8 cellular contexts compared by ENCODE assay signal in genomic region chr17:17280613-17281549, GRCh38. TPM values are rescaled to one million over a fixed set of nuclear protein-coding genes. Genes with fewer than 3 reads are reported as not detected.
DNase-seq lines count a peak whose midpoint lies in the region; ATAC-seq and TF ChIP-seq lines count a peak whose summit lies in the region.

TSS of gene COPS3 (minus strand) at chr17:17281246. CDS start at chr17:17281186, 60 bp downstream.

- H2AFZ ChIP-seq in SK-N-SH (ENCODE audit: low read depth), result peak within 1 kb of the TSS; percentile 98

- under 1% methylated on average over 50 of the region's 80 CpGs for WGBS in SK-N-SH (ENCODE audit: low lambda C conversion rate)
- 0% methylated on average over 17 of the region's 80 CpGs for WGBS in suprapubic skin

- peaks cover 32% of the 10 kb centered on the region for H4K20me1 ChIP-seq in SK-N-SH (ENCODE audit: insufficient read depth)

- ATAC-seq in HG02571 (IDR thresholded peaks at IDR 0.05; ENCODE audit: unreplicated experiment), result peak; percentile 89

- TF ChIP-seq EP300 in SK-N-SH (IDR thresholded peaks at IDR 0.05; ENCODE audit: borderline replicate concordance in 1 of 2, low read depth in 1 of 2, low read length in 1 of 2), result peak in 1 of 2 experiments; percentile 9; a peak in 2 of 4 replicates
- no peak for TF ChIP-seq EP300 in suprapubic skin (IDR thresholded peaks at IDR 0.05)

- peaks cover 47% of the 10 kb centered on the region for H3K79me2 ChIP-seq in SK-N-SH (ENCODE audit: insufficient read depth)

- H3K9me2 ChIP-seq in SK-N-SH, result no peaks in the 10 kb centered on the region

- peak within 1 kb of the TSS; percentile 92 for H3K9ac ChIP-seq in SK-N-SH

- CTCF ChIA-PET in SK-N-SH (lab: Yijun Ruan, JAX), result interaction anchor here (0.7 to 2.8 kb wide), 4 partner anchors 11 to 328 kb away, joined by 3 to 11 read pairs (median 3); no protein-coding TSS in a partner anchor

- POLR2A ChIA-PET in SK-N-SH (lab: Yijun Ruan, JAX), result interaction anchor here (0.5 to 1.6 kb wide), 5 partner anchors 10 to 73 kb away, joined by 3 to 9 read pairs (median 3); no protein-coding TSS in a partner anchor

- TF ChIP-seq CTCF in SK-N-SH (IDR thresholded peaks at IDR 0.05) (no peak), suprapubic skin (IDR thresholded peaks at IDR 0.05) (no peak)

- H3K4me3 ChIP-seq in SK-N-SH (ENCODE audit: low read depth in 2 of 2, low read length in 1 of 2) (peak within 1 kb of the TSS; percentile 75 to 85), suprapubic skin (peak within 1 kb of the TSS; percentile 68)

- H3K4me1 ChIP-seq in SK-N-SH (ENCODE audit: control insufficient read depth in 1 of 2, insufficient read depth in 2 of 2, low read depth in 1 of 2, low read length in 1 of 2) (peaks cover 5 to 7% of the 10 kb centered on the region in 2 experiments; a peak in 3 of 4 replicates), suprapubic skin (peaks cover 43% of the 10 kb centered on the region)

- peak within 1 kb of the TSS; percentile 92 for H3K27ac ChIP-seq in SK-N-SH (ENCODE audit: low read depth in 2 of 2, low read length in 1 of 2)
- H3K27ac ChIP-seq in suprapubic skin, result peak within 1 kb of the TSS; percentile 95

- peak within 1 kb of the TSS; percentile 72 for H3K4me2 ChIP-seq in SK-N-SH

- H3K36me3 ChIP-seq in SK-N-SH (replicated peaks in 1 of 2; ENCODE audit: control insufficient read depth in 1 of 2, insufficient read depth in 2 of 2, low read length in 1 of 2), result peaks cover 0 to 5% of the 10 kb centered on the region in 2 experiments
- H3K36me3 ChIP-seq in suprapubic skin, result no peaks in the 10 kb centered on the region

- TF ChIP-seq POLR2A in suprapubic skin (IDR thresholded peaks at IDR 0.05), result peak in 1 of 2 donors; percentile 71

- H3K9me3 ChIP-seq in SK-N-SH (no peaks in the 10 kb centered on the region), suprapubic skin (no peaks in the 10 kb centered on the region)

- H3K27me3 ChIP-seq in SK-N-SH (ENCODE audit: insufficient read depth), result no peaks in the 10 kb centered on the region
- no peaks in the 10 kb centered on the region for H3K27me3 ChIP-seq in suprapubic skin

- H3F3A ChIP-seq in SK-N-SH (replicated peaks; ENCODE audit: insufficient read depth), result peaks cover 6% of the 10 kb centered on the region

- no peak for TF ChIP-seq RAD21 in SK-N-SH (IDR thresholded peaks at IDR 0.05; ENCODE audit: low read length)

- DNase-seq in GM04504 (ENCODE audit: low read depth), result peak; percentile 95
- DNase-seq in NCI-H1048 (lab: John Stamatoyannopoulos, UW), result peak; percentile 92
- DNase-seq in SK-N-SH, result peak; percentile 95
- DNase-seq in activated naive CD4-positive, alpha-beta T cell treated with anti-CD3 and anti-CD28 coated beads, Interleukin-2, amount 50 U/mL, for 16 hours, result peak; percentile 98
- DNase-seq in germinal center (ENCODE audit: low spot score), result peak; percentile 97
- peak; percentile 78 to 99 (median 95) for DNase-seq in nucleus accumbens (lab: John Stamatoyannopoulos, UW)
- peak; percentile 98 to 99 for DNase-seq in suprapubic skin (ENCODE audit: low spot score in 2 of 2)

TF ChIP-seq in SK-N-SH, 30 proteins besides CTCF, POLR2A, EP300 and RAD21 (continues in another document):
- TF ChIP-seq, protein P1, sequence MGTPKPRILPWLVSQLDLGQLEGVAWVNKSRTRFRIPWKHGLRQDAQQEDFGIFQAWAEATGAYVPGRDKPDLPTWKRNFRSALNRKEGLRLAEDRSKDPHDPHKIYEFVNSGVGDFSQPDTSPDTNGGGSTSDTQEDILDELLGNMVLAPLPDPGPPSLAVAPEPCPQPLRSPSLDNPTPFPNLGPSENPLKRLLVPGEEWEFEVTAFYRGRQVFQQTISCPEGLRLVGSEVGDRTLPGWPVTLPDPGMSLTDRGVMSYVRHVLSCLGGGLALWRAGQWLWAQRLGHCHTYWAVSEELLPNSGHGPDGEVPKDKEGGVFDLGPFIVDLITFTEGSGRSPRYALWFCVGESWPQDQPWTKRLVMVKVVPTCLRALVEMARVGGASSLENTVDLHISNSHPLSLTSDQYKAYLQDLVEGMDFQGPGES (IDR thresholded peaks at IDR 0.05; ENCODE audit: low read depth, low read length), result no peak
- TF ChIP-seq YY1 (IDR thresholded peaks at IDR 0.05; ENCODE audit: low read depth), result peak; percentile 84
- peak; percentile 95 for TF ChIP-seq POLR2AphosphoS5 (IDR thresholded peaks at IDR 0.05; ENCODE audit: low read depth, low read length)
- TF ChIP-seq FOXM1 (IDR thresholded peaks at IDR 0.05; ENCODE audit: low read depth), result no peak
- peak; percentile 39; the same call in 1 of the 2 replicates for TF ChIP-seq SIN3A (IDR thresholded peaks at IDR 0.05; ENCODE audit: borderline replicate concordance, low read depth, low read length)
- TF ChIP-seq RXRA (IDR thresholded peaks at IDR 0.05; ENCODE audit: borderline replicate concordance, low read depth), result no peak
- peak; percentile 83 for TF ChIP-seq MXI1 (IDR thresholded peaks at IDR 0.05; ENCODE audit: low read depth, low read length)
- peak; percentile 90 for TF ChIP-seq RFX5 (IDR thresholded peaks at IDR 0.05; ENCODE audit: low read length)
- TF ChIP-seq, protein P2, sequence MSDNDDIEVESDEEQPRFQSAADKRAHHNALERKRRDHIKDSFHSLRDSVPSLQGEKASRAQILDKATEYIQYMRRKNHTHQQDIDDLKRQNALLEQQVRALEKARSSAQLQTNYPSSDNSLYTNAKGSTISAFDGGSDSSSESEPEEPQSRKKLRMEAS (IDR thresholded peaks at IDR 0.05; ENCODE audit: low read depth), result peak; percentile 77
- TF ChIP-seq, protein P3, sequence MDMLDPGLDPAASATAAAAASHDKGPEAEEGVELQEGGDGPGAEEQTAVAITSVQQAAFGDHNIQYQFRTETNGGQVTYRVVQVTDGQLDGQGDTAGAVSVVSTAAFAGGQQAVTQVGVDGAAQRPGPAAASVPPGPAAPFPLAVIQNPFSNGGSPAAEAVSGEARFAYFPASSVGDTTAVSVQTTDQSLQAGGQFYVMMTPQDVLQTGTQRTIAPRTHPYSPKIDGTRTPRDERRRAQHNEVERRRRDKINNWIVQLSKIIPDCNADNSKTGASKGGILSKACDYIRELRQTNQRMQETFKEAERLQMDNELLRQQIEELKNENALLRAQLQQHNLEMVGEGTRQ (IDR thresholded peaks at IDR 0.05; ENCODE audit: borderline replicate concordance, low read depth, low read length), result no peak
- no peak for TF ChIP-seq TCF12 (IDR thresholded peaks at IDR 0.05)
- TF ChIP-seq NRF1 (IDR thresholded peaks at IDR 0.05; ENCODE audit: low read depth, low read length), result no peak
- peak; percentile 33 for TF ChIP-seq USF1 (IDR thresholded peaks at IDR 0.05; ENCODE audit: borderline replicate concordance, low read depth)
- TF ChIP-seq TEAD4 (IDR thresholded peaks at IDR 0.05; ENCODE audit: borderline replicate concordance, insufficient read depth), result no peak
- TF ChIP-seq MEF2A (IDR thresholded peaks at IDR 0.05; ENCODE audit: borderline replicate concordance, low read depth), result no peak
- TF ChIP-seq FOXJ3 (CRISPR knock-in tag; IDR thresholded peaks at IDR 0.05), result no peak
- peak; percentile 99 for TF ChIP-seq CHD2 (IDR thresholded peaks at IDR 0.05; ENCODE audit: low read length, partially characterized antibody)
- TF ChIP-seq TAF1 (IDR thresholded peaks at IDR 0.05; ENCODE audit: borderline replicate concordance, low read depth, low read length), result peak; percentile 87
- TF ChIP-seq RCOR1 (IDR thresholded peaks at IDR 0.05; ENCODE audit: low read length), result no peak
- no peak for TF ChIP-seq SMC3 (IDR thresholded peaks at IDR 0.05; ENCODE audit: low read depth, low read length)
- TF ChIP-seq REST (IDR thresholded peaks at IDR 0.05; ENCODE audit: low read depth, low read length), result no peak

RNA-seq across cellular contexts. Expression of gene COPS3, which starts in this region (rescaled TPM):
- polyA plus RNA-seq in SK-N-SH (2012; rRNA removed), result 64.8 and 76.7 TPM in 2 replicates
- polyA plus RNA-seq in SK-N-SH (2012; cell fraction: cytosol; rRNA removed), result 80.7 and 83.8 TPM in 2 replicates
- 44.8 and 69.0 TPM in 2 replicates for polyA plus RNA-seq in SK-N-SH (2012; cell fraction: nucleus; rRNA removed)
- total RNA-seq in suprapubic skin, result 10 to 100 TPM; 55.0 to 77.3 (median 59.4) TPM

Comparison
In these comparisons a context has a peak if more than half of its experiments do, and no peak if none do; other contexts are left out.
1. Peak in every context shown above with its lines: DNase-seq, ATAC-seq, H3K4me3 ChIP-seq and H3K27ac ChIP-seq.